Comparison of ENCODE assay signal across 17 cellular contexts in genomic region chrX:48632207-48632606, GRCh38. TPM values are rescaled to one million over a fixed set of nuclear protein-coding genes. Genes with fewer than 3 reads are reported as not detected.
"Had no signal": no experiment of that assay in that cellular context is flagged by ENCODE, and none has a peak within 500 bp of the region (broad histone marks: within the 10 kb centered on the region; RNA-seq: fewer than 3 reads in every experiment).

No MANE protein-coding gene starts in this region.

- H2AFZ ChIP-seq: hepatocyte had no signal

- H3K79me2 ChIP-seq: hepatocyte had no signal

- H3K9me3 Mint-ChIP-seq: activated B cell treated with CpG ODN at 0.5 μM for 24 hours; activated naive CD8-positive, alpha-beta T cell treated with anti-CD3 and anti-CD28 coated beads for 36 hours; activated T-helper 1 cell treated with anti-CD3 and anti-CD28 coated beads, Interleukin-12 subunit alpha, Interleukin-12 subunit beta, Interleukin-2, Interleukin-4 antibody, amounts not matched to agents 30 ng/mL and 10 ng/mL and 1 ng/mL, durations not matched to agents 14 hours and 24 hours and 36 hours; effector memory CD8-positive, alpha-beta T cell; naive thymus-derived CD8-positive, alpha-beta T cell; stimulated activated memory B cell treated with anti-CD40 and anti-IgM and Interleukin-4, amounts not matched to agents 10 μg/mL and 1 μg/mL and 100 μg/mL, for 72 hours had no signal

- H3K27ac Mint-ChIP-seq: activated B cell treated with CpG ODN at 0.5 μM for 24 hours; activated naive CD8-positive, alpha-beta T cell treated with anti-CD3 and anti-CD28 coated beads for 36 hours; activated T-helper 1 cell treated with anti-CD3 and anti-CD28 coated beads, Interleukin-12 subunit alpha, Interleukin-12 subunit beta, Interleukin-2, Interleukin-4 antibody, amounts not matched to agents 30 ng/mL and 10 ng/mL and 1 ng/mL, durations not matched to agents 14 hours and 24 hours and 36 hours; effector memory CD8-positive, alpha-beta T cell; stimulated activated memory B cell treated with anti-CD40 and anti-IgM and Interleukin-4, amounts not matched to agents 10 μg/mL and 1 μg/mL and 100 μg/mL, for 72 hours had no signal

- H3K4me1 ChIP-seq: pancreas, testis had no signal

- H3K4me1 Mint-ChIP-seq: stimulated activated memory B cell treated with anti-CD40 and anti-IgM and Interleukin-4, amounts not matched to agents 10 μg/mL and 1 μg/mL and 100 μg/mL, for 72 hours had no signal

- H3K4me3 Mint-ChIP-seq: activated naive CD8-positive, alpha-beta T cell treated with anti-CD3 and anti-CD28 coated beads for 36 hours; stimulated activated memory B cell treated with anti-CD40 and anti-IgM and Interleukin-4, amounts not matched to agents 10 μg/mL and 1 μg/mL and 100 μg/mL, for 72 hours had no signal

- H3K36me3 Mint-ChIP-seq: activated naive CD8-positive, alpha-beta T cell treated with anti-CD3 and anti-CD28 coated beads for 36 hours; naive thymus-derived CD8-positive, alpha-beta T cell; stimulated activated memory B cell treated with anti-CD40 and anti-IgM and Interleukin-4, amounts not matched to agents 10 μg/mL and 1 μg/mL and 100 μg/mL, for 72 hours had no signal

- H3K27me3 Mint-ChIP-seq: activated B cell treated with CpG ODN at 0.5 μM for 24 hours; activated naive CD8-positive, alpha-beta T cell treated with anti-CD3 and anti-CD28 coated beads for 36 hours; effector memory CD8-positive, alpha-beta T cell; naive thymus-derived CD8-positive, alpha-beta T cell; stimulated activated memory B cell treated with anti-CD40 and anti-IgM and Interleukin-4, amounts not matched to agents 10 μg/mL and 1 μg/mL and 100 μg/mL, for 72 hours had no signal

- H3K27me3 ChIP-seq: esophagus squamous epithelium, hepatocyte, pancreas, sigmoid colon, testis, upper lobe of right lung had no signal

- DNase-seq: activated B cell treated with CpG ODN at 0.5 μM for 24 hours; activated CD4-positive, alpha-beta T cell treated with anti-CD3 and anti-CD28 coated beads, Interleukin-2, amount 50 U/mL, for 1 hour; activated naive CD8-positive, alpha-beta T cell treated with anti-CD3 and anti-CD28 coated beads for 36 hours; amniotic stem cell; effector memory CD8-positive, alpha-beta T cell; lower lobe of right lung; stimulated activated CD4-positive, alpha-beta T cell treated with anti-CD3 and anti-CD28 coated beads, Interleukin-4, amount 100 ng/mL, for 24 hours; testis; upper lobe of right lung had no signal

- H3K4me3 ChIP-seq: esophagus squamous epithelium, hepatocyte, lower lobe of right lung, pancreas, sigmoid colon, testis, upper lobe of right lung had no signal

- H3K27ac ChIP-seq: esophagus squamous epithelium, hepatocyte, pancreas, sigmoid colon, testis, upper lobe of right lung had no signal

- H3K9me3 ChIP-seq: esophagus squamous epithelium, lower lobe of right lung, pancreas, sigmoid colon, testis, upper lobe of right lung had no signal

- H3K36me3 ChIP-seq: esophagus squamous epithelium, lower lobe of right lung, pancreas, sigmoid colon, upper lobe of right lung had no signal

RNA-seq across cellular contexts. Expression of gene WAS, which starts 51.4 kb away (rescaled TPM):
- total RNA-seq: dermis microvascular lymphatic vessel endothelial cell, hepatocyte had no signal
